22 cellular contexts compared by ENCODE assay signal in genomic region chr6:130908188-130908587, GRCh38.
A peak's percentile ranks its signal among the peaks of the same experiment; 100 is the strongest.
DNase-seq lines count a peak whose midpoint lies in the region; ATAC-seq, FAIRE-seq and TF ChIP-seq lines count a peak whose summit lies in the region.
"Had no signal": no experiment of that assay in that cellular context is flagged by ENCODE, and none has a peak within 500 bp of the region (broad histone marks: within the 10 kb centered on the region; RNA-seq: fewer than 3 reads in every experiment).

No MANE protein-coding gene starts in this region.

- POLR2A ChIA-PET in A549 (lab: Yijun Ruan, JAX) = no interaction called here
- POLR2A ChIA-PET in IMR-90 (lab: Charles Lee; ENCODE audit: unreplicated experiment) = no interaction called here
- POLR2A ChIA-PET in activated CD4-positive, alpha-beta memory T cell treated with anti-CD3 and anti-CD28 coated beads for 36 hours (lab: Charles Lee) = no interaction called here

- no peak for TF ChIP-seq POLR2A in A549 (IDR thresholded peaks at IDR 0.05; ENCODE audit: low read length)
- no peak for TF ChIP-seq POLR2A in IMR-90 (IDR thresholded peaks at IDR 0.05; ENCODE audit: low read depth, low read length)

- CTCF ChIA-PET in A549 (lab: Yijun Ruan, JAX) = no interaction called here
- CTCF ChIA-PET in IMR-90 (lab: Yijun Ruan, JAX) = no interaction called here
- CTCF ChIA-PET in activated CD4-positive, alpha-beta memory T cell treated with anti-CD3 and anti-CD28 coated beads for 36 hours (lab: Charles Lee) = no interaction called here

- no peak for ATAC-seq in A549
- ATAC-seq in GM19395 (IDR thresholded peaks at IDR 0.05; ENCODE audit: unreplicated experiment) = peak; percentile 76
- ATAC-seq in HG02678 (IDR thresholded peaks at IDR 0.05; ENCODE audit: unreplicated experiment) = peak; percentile 60
- no peak for ATAC-seq in IMR-90 (ENCODE audit: low read depth)
- ATAC-seq in aorta (ENCODE audit: low FRiP score) = no peak
- ATAC-seq: activated naive CD4-positive, alpha-beta T cell treated with anti-CD3 and anti-CD28 coated beads, Interleukin-2, amount 50 U/mL, for 72 hours; gastroesophageal sphincter; GM23338; K562; PC-3 had no signal

- peak overlapping the region; percentile 48 for H3K18ac ChIP-seq in IMR-90 (ENCODE audit: low read depth, low read length)

- intact Hi-C loops in IMR-90 (cut with micrococcal nuclease) (loop anchor here (5.0 kb wide), 1 partner anchor 59 kb away; no protein-coding TSS in a partner anchor), aorta (cut with DNase I) (no loop called here)
- intact Hi-C loops in activated CD4-positive, alpha-beta memory T cell treated with anti-CD3 and anti-CD28 coated beads for 36 hours (cut with micrococcal nuclease) = no loop called here

- H2BK20ac ChIP-seq in IMR-90 (ENCODE audit: low read depth, low read length) = 0 out of 2 replicates have a peak overlapping the region, but pooled peaks have one; percentile 11

- H3K23ac ChIP-seq in IMR-90 (ENCODE audit: low read depth, low read length) = peak overlapping the region; percentile 60; the same call in 1 of the 2 replicates

- no peak overlapping the region for H3K27ac Mint-ChIP-seq in activated CD4-positive, alpha-beta memory T cell treated with anti-CD3 and anti-CD28 coated beads for 36 hours
- H3K27ac Mint-ChIP-seq: activated B cell treated with CpG ODN at 0.5 μM for 24 hours; activated naive CD4-positive, alpha-beta T cell treated with anti-CD3 and anti-CD28 coated beads, Interleukin-2, amount 50 U/mL, for 72 hours; CD4-positive, alpha-beta T cell; GM23338; immature natural killer cell; stimulated activated naive B cell treated with anti-CD40 and anti-IgM and Interleukin-4, amounts not matched to agents 10 μg/mL and 1 μg/mL and 100 μg/mL, for 72 hours had no signal

- H2AFZ ChIP-seq in IMR-90 (replicated peaks; ENCODE audit: low read length, poor library complexity) = no peak overlapping the region
- H2AFZ ChIP-seq: GM23338 had no signal

- peaks cover 8% of the 10 kb centered on the region for H3K4me1 Mint-ChIP-seq in activated CD4-positive, alpha-beta memory T cell treated with anti-CD3 and anti-CD28 coated beads for 36 hours (ENCODE audit: low read depth)

- no peak for TF ChIP-seq CTCF in A549 (IDR thresholded peaks at IDR 0.05)
- TF ChIP-seq CTCF in IMR-90 (conservative IDR thresholded peaks at IDR 0.05; ENCODE audit: low read depth, low read length) = no peak

- H4K20me1 ChIP-seq in IMR-90 (ENCODE audit: insufficient read depth, low read length) = peaks cover 25% of the 10 kb centered on the region

- dilution Hi-C loops in IMR-90 (cut with HindIII; ENCODE audit: low sequenced_read_pairs, unreplicated experiment) = no loop called here

- no peak overlapping the region for H2BK120ac ChIP-seq in IMR-90 (ENCODE audit: low read depth, low read length)

- FAIRE-seq in A549 (lab: Jason Lieb, UNC) = no peak
- FAIRE-seq: K562 had no signal

- H3K36me3 ChIP-seq in IMR-90 (ENCODE audit: control insufficient read depth, insufficient read depth, low read length) = no peaks in the 10 kb centered on the region
- H3K36me3 ChIP-seq in aorta (ENCODE audit: control insufficient read depth in 1 of 2, insufficient read depth in 2 of 2, low read length in 1 of 2) = no peaks in the 10 kb centered on the region
- H3K36me3 ChIP-seq: cardiac muscle cell, gastroesophageal sphincter had no signal

- H3K4ac ChIP-seq in IMR-90 (ENCODE audit: low read depth, low read length) = no peak overlapping the region

- H3K9ac ChIP-seq in IMR-90 (ENCODE audit: low read depth, low read length) = no peak overlapping the region

- peaks cover 6% of the 10 kb centered on the region for H3K9me3 Mint-ChIP-seq in activated CD4-positive, alpha-beta memory T cell treated with anti-CD3 and anti-CD28 coated beads for 36 hours
- H3K9me3 Mint-ChIP-seq: activated B cell treated with CpG ODN at 0.5 μM for 24 hours; activated naive CD4-positive, alpha-beta T cell treated with anti-CD3 and anti-CD28 coated beads, Interleukin-2, amount 50 U/mL, for 72 hours; CD4-positive, alpha-beta T cell had no signal

- H3K27me3 Mint-ChIP-seq in activated CD4-positive, alpha-beta memory T cell treated with anti-CD3 and anti-CD28 coated beads for 36 hours = no peaks in the 10 kb centered on the region
- H3K27me3 Mint-ChIP-seq: activated B cell treated with CpG ODN at 0.5 μM for 24 hours; CD4-positive, alpha-beta T cell; stimulated activated naive B cell treated with anti-CD40 and anti-IgM and Interleukin-4, amounts not matched to agents 10 μg/mL and 1 μg/mL and 100 μg/mL, for 72 hours had no signal

- in situ Hi-C loops in IMR-90 (cut with MboI; ENCODE audit: low sequenced_read_pairs) = no loop called here

- DNase-seq in A549 (ENCODE audit: low read depth in 1 of 2, low spot score in 1 of 2) = no peak
- DNase-seq in IMR-90 = no peak
- no peak for DNase-seq in islet precursor cell
- no peak for DNase-seq in 8988T
- DNase-seq in activated CD4-positive, alpha-beta memory T cell treated with anti-CD3 and anti-CD28 coated beads for 36 hours = no peak
- DNase-seq in aorta = no peak
- DNase-seq: activated B cell treated with CpG ODN at 0.5 μM for 24 hours; activated CD8-positive, alpha-beta memory T cell treated with anti-CD3 and anti-CD28 coated beads, Interleukin-2, amount 50 U/mL, for 48 hours; CD4-positive, alpha-beta T cell; immature natural killer cell; NCI-H1092 treated with DMSO at 0.1 percent for 48 hours; NCI-H446; PC-3; stimulated activated naive B cell treated with anti-CD40 and anti-IgM and Interleukin-4, amounts not matched to agents 10 μg/mL and 1 μg/mL and 100 μg/mL, for 72 hours had no signal

- H2BK5ac ChIP-seq in IMR-90 (ENCODE audit: low read depth, low read length, poor library complexity, severe bottlenecking) = no peak overlapping the region

- no peak overlapping the region for H4K8ac ChIP-seq in IMR-90 (ENCODE audit: low read depth in 2 of 2, low read length in 2 of 2)

- H3K27ac ChIP-seq in A549 (no peak overlapping the region), IMR-90 (ENCODE audit: insufficient read depth, low read length) (no peak overlapping the region; the same call in 1 of the 2 replicates), aorta (ENCODE audit: low read depth in 1 of 2, low read length in 2 of 2) (no peak overlapping the region)
- H3K27ac ChIP-seq: 22Rv1, cardiac muscle cell, gastroesophageal sphincter had no signal

- peaks cover 4% of the 10 kb centered on the region; the same call in 1 of the 3 replicates for H3K4me1 ChIP-seq in A549
- peaks cover 14% of the 10 kb centered on the region for H3K4me1 ChIP-seq in IMR-90 (ENCODE audit: control insufficient read depth, insufficient read depth, low read length)
- no peaks in the 10 kb centered on the region for H3K4me1 ChIP-seq in aorta (ENCODE audit: control insufficient read depth in 1 of 2, insufficient read depth in 2 of 2, low read length in 2 of 2)

- peaks cover 8% of the 10 kb centered on the region for H3K36me3 Mint-ChIP-seq in activated CD4-positive, alpha-beta memory T cell treated with anti-CD3 and anti-CD28 coated beads for 36 hours
- H3K36me3 Mint-ChIP-seq: activated naive CD4-positive, alpha-beta T cell treated with anti-CD3 and anti-CD28 coated beads, Interleukin-2, amount 50 U/mL, for 72 hours; immature natural killer cell had no signal

- peaks cover 24 to 44% of the 10 kb centered on the region in 2 experiments for H3K79me1 ChIP-seq in IMR-90 (ENCODE audit: low read depth in 1 of 2, low read length in 2 of 2)

- 0 out of 3 replicates have a peak overlapping the region, but pooled peaks have one; percentile 15 for H3K4me2 ChIP-seq in A549
- H3K4me2 ChIP-seq in IMR-90 (ENCODE audit: low read depth, low read length) = peak overlapping the region; percentile 6; the same call in 1 of the 2 replicates
- H3K4me2 ChIP-seq: GM23338 had no signal

- TF ChIP-seq RAD21 in A549 (conservative IDR thresholded peaks at IDR 0.05 in 1 of 2, IDR thresholded peaks at IDR 0.05 in 1 of 2) (no peak), IMR-90 (IDR thresholded peaks at IDR 0.05; ENCODE audit: low read length) (no peak)

- no TSS peak for BruUV-seq in IMR-90 (replicated peaks; lab: Mats Ljungman, UMichigan)

- no peak overlapping the region for H3K14ac ChIP-seq in IMR-90 (replicated peaks; ENCODE audit: low read depth, low read length)

- H2BK15ac ChIP-seq in IMR-90 (ENCODE audit: low read depth, low read length) = 0 out of 3 replicates have a peak overlapping the region, but pooled peaks have one; percentile 1

- peak overlapping the region; percentile 15 for H4K5ac ChIP-seq in IMR-90 (ENCODE audit: low read depth, low read length)

- no peak for TF ChIP-seq EP300 in A549 (IDR thresholded peaks at IDR 0.05)

- no peak overlapping the region for H3K56ac ChIP-seq in IMR-90 (ENCODE audit: extremely low read depth, insufficient read depth, low read length)

- no peak overlapping the region for H3K4me3 Mint-ChIP-seq in activated CD4-positive, alpha-beta memory T cell treated with anti-CD3 and anti-CD28 coated beads for 36 hours
- H3K4me3 Mint-ChIP-seq: activated B cell treated with CpG ODN at 0.5 μM for 24 hours; CD4-positive, alpha-beta T cell; GM23338; immature natural killer cell; stimulated activated naive B cell treated with anti-CD40 and anti-IgM and Interleukin-4, amounts not matched to agents 10 μg/mL and 1 μg/mL and 100 μg/mL, for 72 hours had no signal

- H4K91ac ChIP-seq in IMR-90 (ENCODE audit: insufficient read depth, low read depth, low read length) = no peak overlapping the region

- H3K4me3 ChIP-seq in A549 (no peak overlapping the region), IMR-90 (ENCODE audit: insufficient read depth, low read depth, low read length) (no peak overlapping the region), aorta (ENCODE audit: low read length in 2 of 2) (no peak overlapping the region)
- H3K4me3 ChIP-seq: cardiac muscle cell, gastroesophageal sphincter, GM23338, K562 had no signal

- peaks cover 4% of the 10 kb centered on the region; the same call in 1 of the 2 replicates for H3K9me1 ChIP-seq in IMR-90 (ENCODE audit: insufficient read depth, low read length)

- H2AK5ac ChIP-seq in IMR-90 (ENCODE audit: low read depth, low read length) = no peak overlapping the region; the same call in none of the 2 replicates

- H3K27me3 ChIP-seq in IMR-90 (ENCODE audit: control insufficient read depth, insufficient read depth, low read length) (no peaks in the 10 kb centered on the region), aorta (ENCODE audit: control insufficient read depth in 1 of 2, insufficient read depth in 2 of 2, low read length in 1 of 2) (no peaks in the 10 kb centered on the region)
- H3K27me3 ChIP-seq: cardiac muscle cell, gastroesophageal sphincter had no signal

- H2AK9ac ChIP-seq in IMR-90 (replicated peaks; ENCODE audit: low read depth, low read length, poor library complexity) = no peak overlapping the region

- H3K9me3 ChIP-seq in A549 (no peaks in the 10 kb centered on the region), IMR-90 (ENCODE audit: control insufficient read depth, insufficient read depth, low read length) (no peaks in the 10 kb centered on the region), aorta (ENCODE audit: control insufficient read depth, low read length) (no peaks in the 10 kb centered on the region)

TF ChIP-seq in A549, 52 proteins besides CTCF, POLR2A, EP300 and RAD21 (continues in another document):
- no peak for TF ChIP-seq PHF8 (IDR thresholded peaks at IDR 0.05; ENCODE audit: borderline replicate concordance, low read depth)
- no peak for TF ChIP-seq RARB (CRISPR knock-in tag; IDR thresholded peaks at IDR 0.05)

TF ChIP-seq in IMR-90, 13 proteins besides CTCF, POLR2A, EP300 and RAD21 (continues in another document):
- TF ChIP-seq MXI1 (IDR thresholded peaks at IDR 0.05; ENCODE audit: borderline replicate concordance, low read depth, low read length) = no peak

Comparison
In these comparisons a context has a peak if more than half of its experiments do, and no peak if none do; other contexts are left out.
1. ATAC-seq: peak in GM19395 (single experiment) and HG02678 (single experiment); none in A549 (0 of 2), IMR-90 (single experiment) and aorta (single experiment).